In the genomic region with DNA sequence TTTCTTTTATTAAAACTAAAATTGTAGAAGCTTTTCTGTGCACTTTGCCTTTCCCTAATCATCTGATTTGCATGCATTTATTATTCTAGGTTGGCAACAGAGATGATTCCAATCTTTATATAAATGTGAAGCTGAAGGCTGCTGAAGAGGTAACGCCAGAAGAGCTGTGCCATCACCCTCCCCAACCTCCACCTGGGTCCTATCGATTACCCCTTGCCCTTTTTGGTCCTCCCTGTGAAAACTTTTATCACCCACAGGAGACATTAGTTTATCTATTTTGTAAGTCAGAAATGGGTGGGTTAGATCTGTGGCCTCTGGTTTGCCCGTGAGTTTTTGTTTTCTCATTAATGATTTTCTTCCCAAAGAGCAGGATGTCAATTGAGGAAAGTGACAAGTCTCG, we compare ENCODE assay signal across 29 cellular contexts.
"Had no signal": no experiment of that assay in that cellular context is flagged by ENCODE, and none has a peak within 500 bp of the region (broad histone marks: within the 10 kb centered on the region; RNA-seq: fewer than 3 reads in every experiment).

No MANE protein-coding gene starts in this region.

- H3K9me3 Mint-ChIP-seq: central memory CD8-positive, alpha-beta T cell; natural killer cell treated with Interleukin-12 subunit alpha and Interleukin-12 subunit beta and Interleukin-15 and Interleukin-18, amount 100 ng/mL, for 72 hours; T-helper 1 cell treated with Interleukin-12 subunit alpha and Interleukin-12 subunit beta and Interleukin-4 antibody, amounts not matched to agents 30 μg/mL and 1 μg/mL, for 36 hours; type B pancreatic cell had no signal

- H3K4me3 Mint-ChIP-seq: central memory CD8-positive, alpha-beta T cell; natural killer cell treated with Interleukin-12 subunit alpha and Interleukin-12 subunit beta and Interleukin-15 and Interleukin-18, amount 100 ng/mL, for 72 hours; T-helper 1 cell treated with Interleukin-12 subunit alpha and Interleukin-12 subunit beta and Interleukin-4 antibody, amounts not matched to agents 30 μg/mL and 1 μg/mL, for 36 hours; type B pancreatic cell had no signal

- ATAC-seq: activated CD4-positive, CD25-positive, alpha-beta regulatory T cell treated with anti-CD3 and anti-CD28 coated beads, Interleukin-2, amount 50 U/mL, for 24 hours; natural killer cell treated with Interleukin-12 subunit alpha and Interleukin-12 subunit beta and Interleukin-15 and Interleukin-18, amount 100 ng/mL, for 72 hours had no signal

- DNase-seq: activated CD4-positive, alpha-beta T cell treated with anti-CD3 and anti-CD28 coated beads for 48 hours; activated CD4-positive, alpha-beta T cell treated with anti-CD3 and anti-CD28 coated beads, Interleukin-2, amount 50 U/mL, for 48 hours; activated gamma-delta T cell treated with Interleukin-2 at 50 U/mL for 16 hours; activated naive CD4-positive, alpha-beta T cell treated with anti-CD3 and anti-CD28 coated beads, Interleukin-2, amount 50 U/mL, for 16 hours; dermis blood vessel endothelial cell; effector CD4-positive, alpha-beta T cell; esophagus squamous epithelium; foreskin melanocyte; left ventricle myocardium inferior; mucosa of descending colon; posterior cingulate gyrus; stimulated activated CD4-positive, alpha-beta T cell treated with anti-CD3 and anti-CD28 coated beads, Interleukin-2, amount 100 ng/mL, for 48 hours; stimulated activated naive CD4-positive, alpha-beta T cell treated with Interleukin-2 at 50 U/mL for 16 hours; SW 1271; T-helper 9 cell; uterus had no signal

- H3K36me3 ChIP-seq: breast epithelium had no signal

- H3K27me3 ChIP-seq: breast epithelium, esophagus squamous epithelium, uterus had no signal

- H3K4me1 ChIP-seq: breast epithelium, esophagus squamous epithelium, left ventricle myocardium inferior, uterus had no signal

- FAIRE-seq: colon, endometrium, islet of Langerhans, TTC549 had no signal

- H3K27ac Mint-ChIP-seq: T-helper 1 cell treated with Interleukin-12 subunit alpha and Interleukin-12 subunit beta and Interleukin-4 antibody, amounts not matched to agents 30 μg/mL and 1 μg/mL, for 36 hours; type B pancreatic cell had no signal

- H3K9me3 ChIP-seq: breast epithelium, esophagus squamous epithelium, left ventricle myocardium inferior, mucosa of descending colon, thoracic aorta, uterus had no signal

- H3K27me3 Mint-ChIP-seq: central memory CD8-positive, alpha-beta T cell; natural killer cell treated with Interleukin-12 subunit alpha and Interleukin-12 subunit beta and Interleukin-15 and Interleukin-18, amount 100 ng/mL, for 72 hours; type B pancreatic cell had no signal

- H3K27ac ChIP-seq: breast epithelium, esophagus squamous epithelium, left ventricle myocardium inferior, uterus, VCaP had no signal

- H3K4me1 Mint-ChIP-seq: central memory CD8-positive, alpha-beta T cell had no signal

- H3K4me3 ChIP-seq: breast epithelium, esophagus squamous epithelium, left ventricle myocardium inferior, lung, mucosa of descending colon, thoracic aorta, uterus had no signal
